ENCODE assay signal across 28 cellular contexts in genomic region chr9:69255591-69255990, GRCh38.
"Had no signal": no experiment of that assay in that cellular context is flagged by ENCODE, and none has a peak within 500 bp of the region (broad histone marks: within the 10 kb centered on the region; RNA-seq: fewer than 3 reads in every experiment).

No MANE protein-coding gene starts in this region.

- H3K27ac Mint-ChIP-seq: effector memory CD8-positive, alpha-beta T cell; endodermal cell; mesothelial cell of epicardium had no signal

- H3K4me3 Mint-ChIP-seq: dendritic cell treated with granulocyte-macrophage colony-stimulating factor and Interleukin-4, amounts not matched to agents 40 ng/mL and 50 ng/mL, for 4 days; effector memory CD8-positive, alpha-beta T cell; endodermal cell; mesothelial cell of epicardium; naive B cell had no signal

- H3K9me3 ChIP-seq: colonic mucosa, esophagus squamous epithelium, gastrocnemius medialis, heart right ventricle, left lung, lower lobe of right lung, mucosa of descending colon had no signal

- H3K27me3 Mint-ChIP-seq: dendritic cell treated with granulocyte-macrophage colony-stimulating factor and Interleukin-4, amounts not matched to agents 40 ng/mL and 50 ng/mL, for 4 days; effector memory CD8-positive, alpha-beta T cell; naive B cell had no signal

- H3K36me3 Mint-ChIP-seq: naive B cell had no signal

- H3K27ac ChIP-seq: colonic mucosa, epithelial cell of prostate, esophagus squamous epithelium, gastrocnemius medialis, heart right ventricle, left lung, lower lobe of right lung had no signal

- H3K4me1 ChIP-seq: colonic mucosa, left lung, lower lobe of right lung had no signal

- DNase-seq: colonic mucosa; cortex of kidney; effector CD8-positive, alpha-beta T cell; effector memory CD8-positive, alpha-beta T cell; endodermal cell; erythroblast; esophagus squamous epithelium; foreskin fibroblast; foreskin melanocyte; gastrocnemius medialis; glutamatergic neuron; head of caudate nucleus; heart right ventricle; hippocampal formation; left cardiac atrium; left lung; left ventricle myocardium superior; lower lobe of right lung; mesenchymal stem cell; mucosa of descending colon; naive B cell had no signal

- ATAC-seq: effector memory CD8-positive, alpha-beta T cell; esophagus mucosa; gastrocnemius medialis; heart right ventricle; left cardiac atrium; left lung; left ventricle myocardium superior; lower lobe of right lung; mucosa of descending colon had no signal

- H3K9me3 Mint-ChIP-seq: dendritic cell treated with granulocyte-macrophage colony-stimulating factor and Interleukin-4, amounts not matched to agents 40 ng/mL and 50 ng/mL, for 4 days; effector memory CD8-positive, alpha-beta T cell; endodermal cell; mesothelial cell of epicardium; naive B cell had no signal

- FAIRE-seq: endometrium, islet of Langerhans, keratinocyte had no signal

- H3K4me1 Mint-ChIP-seq: endodermal cell, naive B cell had no signal

- H3K27me3 ChIP-seq: colonic mucosa, esophagus squamous epithelium, gastrocnemius medialis, heart right ventricle, left lung had no signal

- H3K4me3 ChIP-seq: colonic mucosa, esophagus squamous epithelium, gastrocnemius medialis, heart right ventricle, left lung, lower lobe of right lung, mucosa of descending colon had no signal
